In genomic region chr11:94473177-94473799, GRCh38 we compare ENCODE assay signal across 9 cellular contexts. TPM values are rescaled to one million over a fixed set of nuclear protein-coding genes. Genes with fewer than 3 reads are reported as not detected.
DNase-seq lines count a peak whose midpoint lies in the region; ATAC-seq, FAIRE-seq and TF ChIP-seq lines count a peak whose summit lies in the region.
"Had no signal": no experiment of that assay in that cellular context is flagged by ENCODE, and none has a peak within 500 bp of the region (broad histone marks: within the 10 kb centered on the region; RNA-seq: fewer than 3 reads in every experiment).

No MANE protein-coding gene starts in this region.

- no peaks in the 10 kb centered on the region for H4K20me1 ChIP-seq in GM12878 (ENCODE audit: control insufficient read depth, insufficient read depth)

- H3K4me2 ChIP-seq in GM12878 (ENCODE audit: control insufficient read depth, insufficient read depth) = peak overlapping the region; percentile 48

- H3K27ac ChIP-seq in GM12878 (ENCODE audit: control insufficient read depth, insufficient read depth) = peak overlapping the region; percentile 69

- TF ChIP-seq POLR2A in GM12878 (IDR thresholded peaks at IDR 0.05; ENCODE audit: low read depth, low read length) = no peak

- H3K27me3 ChIP-seq in GM12878 (replicated peaks in 1 of 2; ENCODE audit: control insufficient read depth in 2 of 2, insufficient read depth in 2 of 2, low read length in 1 of 2) = no peaks in the 10 kb centered on the region

- WGBS in GM12878 (ENCODE audit: insufficient coverage, insufficient replicate concordance, low lambda C conversion rate, missing lambda C conversion rate) = 0% methylated on average over 1 of the region's 1 CpG

- H3K9me3 ChIP-seq in GM12878 (replicated peaks; ENCODE audit: control insufficient read depth, insufficient read depth, low read length) = no peaks in the 10 kb centered on the region; the same call in 2 of the 3 replicates

- ATAC-seq in GM21515 (IDR thresholded peaks at IDR 0.05; ENCODE audit: unreplicated experiment) (peak; percentile 87), HG03571 (IDR thresholded peaks at IDR 0.05; ENCODE audit: unreplicated experiment) (peak; percentile 89), GM12878 (peak; percentile 82)

- RAD21 ChIA-PET in GM12878 (lab: Charles Lee; ENCODE audit: unreplicated experiment) = interaction anchor here (0.7 to 1.6 kb wide), 9 partner anchors 14 to 130 kb away, joined by 3 to 12 read pairs (median 4); no protein-coding TSS in a partner anchor

- TF ChIP-seq CTCF in GM12865 (IDR thresholded peaks at IDR 0.05; ENCODE audit: insufficient read depth, low read depth, low read length, missing control alignments) = no peak
- no peak for TF ChIP-seq CTCF in GM12878 (IDR thresholded peaks at IDR 0.05 in 2 of 3, conservative IDR thresholded peaks at IDR 0.05 in 1 of 3; ENCODE audit: control insufficient read depth in 2 of 3, extremely low read depth in 1 of 3, insufficient read depth in 1 of 3, low read depth in 3 of 3, low read length in 3 of 3)

- H3K36me3 ChIP-seq in GM12878 (ENCODE audit: control insufficient read depth in 2 of 2, insufficient read depth in 2 of 2, low read length in 1 of 2) = peaks cover 0 to 3% of the 10 kb centered on the region in 2 experiments; a peak in 1 of 4 replicates

- intact Hi-C loops in GM12878 (cut with micrococcal nuclease; ENCODE audit: unreplicated experiment) = loop anchor here (1.0 to 10.0 kb wide), 3 partner anchors 20 to 938 kb away; partner anchors contain the start of genes ANKRD49 and MRE11

- BruUV-seq in GM12878 (replicated peaks; lab: Mats Ljungman, UMichigan) = no TSS peak

- peak; percentile 96 to 97 for TF ChIP-seq EP300 in GM12878 (IDR thresholded peaks at IDR 0.05; ENCODE audit: borderline replicate concordance in 1 of 2, control insufficient read depth in 1 of 2, low read depth in 2 of 2, low read length in 2 of 2)

- H3K4me1 ChIP-seq in GM12878 (ENCODE audit: control insufficient read depth, insufficient read depth, low read length) = peaks cover 48% of the 10 kb centered on the region

- no peak for TF ChIP-seq RAD21 in GM12878 (IDR thresholded peaks at IDR 0.05; ENCODE audit: insufficient read depth, low read depth, low read length)

- POLR2A ChIA-PET in GM12878 (lab: Charles Lee) = interaction anchor here (0.5 to 1.0 kb wide), 3 partner anchors 19 to 762 kb away, joined by 3 to 6 read pairs (median 3); no protein-coding TSS in a partner anchor

- SMC1A ChIA-PET in GM12878 (lab: Charles Lee; ENCODE audit: uncharacterized antibody, unreplicated experiment) = interaction anchor here (0.5 to 1.9 kb wide), 12 partner anchors 9 to 109 kb away, joined by 3 to 12 read pairs (median 3); partner anchors contain the start of genes ANKRD49 and MRE11

- DNase-seq in GM12865 (ENCODE audit: low read depth) (peak; percentile 86), GM12878 (ENCODE audit: low read depth, low spot score) (peak; percentile 88), RKO (ENCODE audit: low spot score) (no peak), NCI-H2081 treated with DMSO at 0.1 percent for 48 hours (lab: John Stamatoyannopoulos, UW) (no peak), NCI-H446 treated with DMSO at 0.1 percent for 48 hours (lab: John Stamatoyannopoulos, UW) (no peak)
- no peak for DNase-seq in stimulated activated CD4-positive, alpha-beta T cell treated with anti-CD3 and anti-CD28 coated beads, Interleukin-15, amount 100 ng/mL, for 24 hours

- CTCF ChIA-PET in GM12878 (lab: Yijun Ruan, JAX) = interaction anchor here (0.8 to 2.1 kb wide), 4 partner anchors 19 to 130 kb away, joined by 3 to 7 read pairs (median 4); no protein-coding TSS in a partner anchor

- no peaks in the 10 kb centered on the region; the same call in 1 of the 2 replicates for H3K79me2 ChIP-seq in GM12878 (ENCODE audit: control insufficient read depth, insufficient read depth, low read length)

- H3K9ac ChIP-seq in GM12878 (ENCODE audit: control insufficient read depth, insufficient read depth, low read length) = no peak overlapping the region

- FAIRE-seq in GM12878 (lab: Jason Lieb, UNC) = peak; percentile 94

- in situ Hi-C loops in GM12878 (cut with MboI) = no loop called here

- H2AFZ ChIP-seq in GM12878 (ENCODE audit: control insufficient read depth, low read depth, low read length) = peak overlapping the region; percentile 24

- H3K4me3 ChIP-seq in GM12865 (ENCODE audit: low read depth, low read length) = peak overlapping the region; percentile 11; the same call in 1 of the 2 replicates
- peak overlapping the region; percentile 11; the same call in 1 of the 2 replicates for H3K4me3 ChIP-seq in GM12878

TF ChIP-seq in GM12878, 131 proteins besides CTCF, POLR2A, EP300 and RAD21 (continues in another document):
- TF ChIP-seq ZBTB33 (IDR thresholded peaks at IDR 0.05) = no peak

RNA-seq across cellular contexts. Expression of gene MRE11, which starts 20.4 kb away (rescaled TPM):
- total RNA-seq in GM12878 (2013; cell fraction: nucleolus; rRNA removed) = 152 and 163 TPM in 2 replicates
- total RNA-seq in GM12878 (2014; rRNA removed) = 20.1 and 20.2 TPM in 2 replicates
- 33.2 and 34.5 TPM in 2 replicates for total RNA-seq in GM12878 (2014; rRNA removed; fragmentation: Illumina TruSeq; extraction: Trizol)
- total RNA-seq in GM12878 (2021) = 26.1 and 28.6 TPM in 2 replicates
- 14.9 TPM for polyA plus RNA-seq in GM12878 (2011; ENCODE audit: low read depth)
- polyA plus RNA-seq in GM12878 (2011; rRNA removed) = 25.2 and 49.8 TPM in 2 replicates
- 6.5 and 6.6 TPM in 2 replicates for polyA plus RNA-seq in GM12878 (2011; cell fraction: cytosol; rRNA removed)
- 17.9 and 24.4 TPM in 2 replicates for polyA plus RNA-seq in GM12878 (2011; cell fraction: nucleus; rRNA removed)
- polyA plus RNA-seq in GM12878 (2012) = 15.6 and 20.3 TPM in 2 replicates
- polyA plus RNA-seq in GM12878 (2014; fragmentation: Illumina TruSeq; extraction: Trizol) = 32.5 and 40.5 TPM in 2 replicates
- 10 to 100 TPM; 19.3 to 20.5 TPM for polyA plus RNA-seq in GM12878 (2014; fragmentation: Nextera tagmentation; extraction: Ambion mirVana)
- polyA plus RNA-seq in GM12878 (2014; rRNA removed) = 16.2 and 20.3 TPM in 2 replicates
- 10 to 100 TPM; 33.9 to 39.2 TPM for polyA plus RNA-seq in GM12878 (2016; fragmentation: Nextera tagmentation; extraction: Ambion mirVana)
- polyA minus RNA-seq in GM12878 (2011; rRNA and poly(A)+ RNA removed) = 15.8 and 26.4 TPM in 2 replicates
- 7.8 and 9.6 TPM in 2 replicates for polyA minus RNA-seq in GM12878 (2011; cell fraction: cytosol; rRNA and poly(A)+ RNA removed)
- polyA minus RNA-seq in GM12878 (2011; cell fraction: nucleus; rRNA and poly(A)+ RNA removed) = 19.8 and 26.0 TPM in 2 replicates

RNA-seq across cellular contexts. Expression of gene ANKRD49, which starts 20.5 kb away (rescaled TPM):
- 38.0 and 40.7 TPM in 2 replicates for total RNA-seq in GM12878 (2013; cell fraction: nucleolus; rRNA removed)
- total RNA-seq in GM12878 (2014; rRNA removed) = 19.8 and 25.8 TPM in 2 replicates
- 38.5 and 39.8 TPM in 2 replicates for total RNA-seq in GM12878 (2014; rRNA removed; fragmentation: Illumina TruSeq; extraction: Trizol)
- 19.2 and 19.8 TPM in 2 replicates for total RNA-seq in GM12878 (2021)
- 16.7 TPM for polyA plus RNA-seq in GM12878 (2011; ENCODE audit: low read depth)
- polyA plus RNA-seq in GM12878 (2011; rRNA removed) = 45.9 and 62.2 TPM in 2 replicates
- 13.4 and 15.7 TPM in 2 replicates for polyA plus RNA-seq in GM12878 (2011; cell fraction: cytosol; rRNA removed)
- polyA plus RNA-seq in GM12878 (2011; cell fraction: nucleus; rRNA removed) = 30.1 and 42.6 TPM in 2 replicates
- polyA plus RNA-seq in GM12878 (2012) = 22.3 and 23.9 TPM in 2 replicates
- polyA plus RNA-seq in GM12878 (2014; fragmentation: Illumina TruSeq; extraction: Trizol) = 46.6 and 59.9 TPM in 2 replicates
- 10 to 100 TPM; 33.2 to 37.1 TPM for polyA plus RNA-seq in GM12878 (2014; fragmentation: Nextera tagmentation; extraction: Ambion mirVana)
- 18.4 and 22.3 TPM in 2 replicates for polyA plus RNA-seq in GM12878 (2014; rRNA removed)
- polyA plus RNA-seq in GM12878 (2016; fragmentation: Nextera tagmentation; extraction: Ambion mirVana) = 10 to 100 TPM; 31.7 to 34.1 TPM
- 12.1 and 21.4 TPM in 2 replicates for polyA minus RNA-seq in GM12878 (2011; rRNA and poly(A)+ RNA removed)
- polyA minus RNA-seq in GM12878 (2011; cell fraction: cytosol; rRNA and poly(A)+ RNA removed) = 4.2 and 6.8 TPM in 2 replicates
- 18.0 and 18.5 TPM in 2 replicates for polyA minus RNA-seq in GM12878 (2011; cell fraction: nucleus; rRNA and poly(A)+ RNA removed)

RNA-seq across cellular contexts. Expression of gene C11orf97, which starts 39.0 kb away (rescaled TPM):
- total RNA-seq in GM12878 (2013; cell fraction: nucleolus; rRNA removed) = not detected in 2 replicates
- not detected in 2 replicates for total RNA-seq in GM12878 (2014; rRNA removed)
- not detected in 2 replicates for total RNA-seq in GM12878 (2014; rRNA removed; fragmentation: Illumina TruSeq; extraction: Trizol)
- not detected in 2 replicates for total RNA-seq in GM12878 (2021)
- polyA plus RNA-seq in GM12878 (2011; ENCODE audit: low read depth) = not detected
- polyA plus RNA-seq in GM12878 (2011; rRNA removed) = not detected in 2 replicates
- polyA plus RNA-seq in GM12878 (2011; cell fraction: cytosol; rRNA removed) = not detected in 2 replicates
- not detected in 2 replicates for polyA plus RNA-seq in GM12878 (2011; cell fraction: nucleus; rRNA removed)
- not detected in 2 replicates for polyA plus RNA-seq in GM12878 (2012)
- not detected in 2 replicates for polyA plus RNA-seq in GM12878 (2014; fragmentation: Illumina TruSeq; extraction: Trizol)
- polyA plus RNA-seq in GM12878 (2014; fragmentation: Nextera tagmentation; extraction: Ambion mirVana) = not detected
- not detected in 2 replicates for polyA plus RNA-seq in GM12878 (2014; rRNA removed)
- polyA plus RNA-seq in GM12878 (2016; fragmentation: Nextera tagmentation; extraction: Ambion mirVana) = not detected
- not detected in 2 replicates for polyA minus RNA-seq in GM12878 (2011; rRNA and poly(A)+ RNA removed)
- not detected in 2 replicates for polyA minus RNA-seq in GM12878 (2011; cell fraction: cytosol; rRNA and poly(A)+ RNA removed)
- polyA minus RNA-seq in GM12878 (2011; cell fraction: nucleus; rRNA and poly(A)+ RNA removed) = not detected in 2 replicates
- total RNA-seq: neural crest cell had no signal

Comparison
In these comparisons a context has a peak if more than half of its experiments do, and no peak if none do; other contexts are left out.
1. DNase-seq: peak in GM12865 (single experiment) and GM12878 (single experiment); none in RKO (single experiment), stimulated activated CD4-positive, alpha-beta T cell treated with anti-CD3 and anti-CD28 coated beads, Interleukin-15, amount 100 ng/mL, for 24 hours (single experiment), NCI-H2081 treated with DMSO at 0.1 percent for 48 hours (single experiment) and NCI-H446 treated with DMSO at 0.1 percent for 48 hours (single experiment).
2. Peak in every context shown above with its lines, with median percentiles within 50 percentile points of each other: ATAC-seq.